In the genomic region with DNA sequence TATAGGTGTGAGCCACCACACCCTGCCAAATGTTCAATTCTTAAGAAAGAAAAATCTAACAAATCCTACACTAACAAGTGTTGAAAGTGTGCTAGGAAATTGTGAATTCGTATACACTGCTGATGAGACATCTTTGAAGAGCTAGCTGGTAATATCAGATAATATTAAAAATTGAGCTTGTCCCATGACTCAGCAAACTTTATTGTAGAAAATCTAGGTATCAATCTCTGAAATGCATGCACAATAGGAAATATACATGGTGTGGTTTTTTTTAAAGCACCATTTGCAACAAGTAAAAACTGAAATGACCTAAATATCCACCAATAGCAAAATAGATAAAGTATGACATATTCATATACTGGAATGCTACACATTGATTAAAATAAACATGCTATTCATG, we compare ENCODE assay signal across 5 cellular contexts.
"Had no signal": no experiment of that assay in that cellular context is flagged by ENCODE, and none has a peak within 500 bp of the region (broad histone marks: within the 10 kb centered on the region; RNA-seq: fewer than 3 reads in every experiment).

No MANE protein-coding gene starts in this region.

- FAIRE-seq: HTR-8/SVneo had no signal

- H3K27ac ChIP-seq: HL-60, KMS-11 had no signal

- H3K4me2 ChIP-seq: KMS-11 had no signal

- H3K9ac ChIP-seq: KMS-11 had no signal

- DNase-seq: KBM-7, KG1 had no signal
